In genomic region chr19:6023085-6023682, GRCh38 we compare ENCODE assay signal across 15 cellular contexts. TPM values are rescaled to one million over a fixed set of nuclear protein-coding genes. Genes with fewer than 3 reads are reported as not detected.
DNase-seq lines count a peak whose midpoint lies in the region; ATAC-seq, FAIRE-seq and TF ChIP-seq lines count a peak whose summit lies in the region.
"Had no signal": no experiment of that assay in that cellular context is flagged by ENCODE, and none has a peak within 500 bp of the region (broad histone marks: within the 10 kb centered on the region; RNA-seq: fewer than 3 reads in every experiment).

No MANE protein-coding gene starts in this region.

- no peak for DNase-seq in HepG2 (ENCODE audit: low spot score)
- DNase-seq in right lobe of liver, result no peak
- peak; percentile 30 to 61 for DNase-seq in left lung
- DNase-seq in globus pallidus (ENCODE audit: low spot score), result no peak
- no peak for DNase-seq in H4 (ENCODE audit: low spot score)
- no peak for DNase-seq in OCI-M1 (lab: John Stamatoyannopoulos, UW)
- DNase-seq in NOMO-1 treated with DMSO at 0.1 percent for 48 hours (lab: John Stamatoyannopoulos, UW; ENCODE audit: unreplicated experiment), result no peak
- DNase-seq: activated CD8-positive, alpha-beta memory T cell treated with anti-CD3 and anti-CD28 coated beads, Interleukin-2, amount 50 U/mL, for 4 hours; stimulated activated CD4-positive, alpha-beta T cell treated with anti-CD3 and anti-CD28 coated beads, Interleukin-1b, Interleukin-23, amount 100 ng/mL, for 48 hours; T-cell had no signal

- CTCF ChIA-PET in HepG2 (lab: Yijun Ruan, JAX; ENCODE audit: low intra/inter-chr PET ratio, low total read pairs), result interaction anchor here (1.2 to 3.8 kb wide), 4 partner anchors 26 to 219 kb away, joined by 7 to 49 read pairs (median 11); no protein-coding TSS in a partner anchor

- WGBS in HepG2 (ENCODE audit: low lambda C conversion rate), result 41% methylated on average over 19 of the region's 21 CpGs
- 62% methylated on average over 16 of the region's 21 CpGs for WGBS in right lobe of liver (ENCODE audit: insufficient coverage, low coverage, low lambda C conversion rate, missing lambda C conversion rate)

- in situ Hi-C loops in HepG2 (cut with HindIII; ENCODE audit: extremely low pct_ligation_motif_present, low pct_unique_long_range_greater_than_20kb), result loop anchor here (5.0 kb wide), 2 partner anchors 36 to 221 kb away; no protein-coding TSS in a partner anchor

- POLR2A ChIA-PET in HepG2 (lab: Yijun Ruan, JAX), result interaction anchor here (1.1 to 1.6 kb wide), 3 partner anchors 36 to 219 kb away, joined by 3 to 6 read pairs (median 5); no protein-coding TSS in a partner anchor

- ATAC-seq in HepG2 (no peak), right lobe of liver (no peak), left lung (peak; percentile 7)

- TF ChIP-seq POLR2A in HepG2 (IDR thresholded peaks at IDR 0.05; ENCODE audit: insufficient read depth in 1 of 2, low read depth in 2 of 2, low read length in 2 of 2) (no peak), right lobe of liver (IDR thresholded peaks at IDR 0.05) (no peak)

- H4K20me1 ChIP-seq in HepG2 (ENCODE audit: insufficient read depth, low read length), result no peaks in the 10 kb centered on the region

- no peaks in the 10 kb centered on the region for H3K9me3 Mint-ChIP-seq in brain
- H3K9me3 Mint-ChIP-seq: dendritic cell treated with granulocyte-macrophage colony-stimulating factor and Interleukin-4, amounts not matched to agents 40 ng/mL and 50 ng/mL, for 4 days; mesothelial cell of epicardium; T-cell had no signal

- TF ChIP-seq EP300 in HepG2 (IDR thresholded peaks at IDR 0.05; ENCODE audit: low read depth in 2 of 2, low read length in 2 of 2) (no peak), HepG2 (CRISPR knock-in tag; IDR thresholded peaks at IDR 0.05; ENCODE audit: borderline replicate concordance) (no peak)

- peak overlapping the region in 3 of 5 experiments; percentile 13 to 86 (median 39) for H3K27ac Mint-ChIP-seq in brain
- H3K27ac Mint-ChIP-seq: dendritic cell treated with granulocyte-macrophage colony-stimulating factor and Interleukin-4, amounts not matched to agents 40 ng/mL and 50 ng/mL, for 4 days; mesothelial cell of epicardium had no signal

- H2AFZ ChIP-seq in HepG2 (ENCODE audit: low read length), result no peak overlapping the region

- peaks cover 5% of the 10 kb centered on the region for H3K36me3 Mint-ChIP-seq in brain
- H3K36me3 Mint-ChIP-seq: mesothelial cell of epicardium had no signal

- TF ChIP-seq CTCF in HepG2 (CRISPR knock-in tag; IDR thresholded peaks at IDR 0.05), result no peak
- TF ChIP-seq CTCF in right lobe of liver (IDR thresholded peaks at IDR 0.05), result no peak
- no peak for TF ChIP-seq CTCF in brain (conservative IDR thresholded peaks at IDR 0.05)
- no peak for TF ChIP-seq CTCF in left lung (IDR thresholded peaks at IDR 0.05)

- no peaks in the 10 kb centered on the region for H3K79me2 ChIP-seq in HepG2 (ENCODE audit: insufficient read depth, low read length)

- no peak overlapping the region for H3K4me3 Mint-ChIP-seq in brain
- H3K4me3 Mint-ChIP-seq: dendritic cell treated with granulocyte-macrophage colony-stimulating factor and Interleukin-4, amounts not matched to agents 40 ng/mL and 50 ng/mL, for 4 days; mesothelial cell of epicardium; T-cell had no signal

- peak overlapping the region in 1 of 3 experiments; percentile 38; a peak in 1 of 6 replicates for H3K4me3 ChIP-seq in HepG2 (replicated peaks in 1 of 3; ENCODE audit: insufficient read depth in 1 of 3, low read depth in 2 of 3, low read length in 3 of 3)
- no peak overlapping the region for H3K4me3 ChIP-seq in right lobe of liver
- H3K4me3 ChIP-seq in left lung, result no peak overlapping the region
- H3K4me3 ChIP-seq: vagina had no signal

- H3K9me3 ChIP-seq in HepG2 (ENCODE audit: low read length) (no peaks in the 10 kb centered on the region), right lobe of liver (no peaks in the 10 kb centered on the region), left lung (no peaks in the 10 kb centered on the region)
- H3K9me3 ChIP-seq: vagina had no signal

- no peak for TF ChIP-seq RAD21 in HepG2 (CRISPR knock-in tag; IDR thresholded peaks at IDR 0.05)

- H3K36me3 ChIP-seq in HepG2 (replicated peaks in 1 of 2; ENCODE audit: control insufficient read depth in 1 of 2, insufficient read depth in 2 of 2, low read length in 2 of 2), result no peaks in the 10 kb centered on the region
- H3K36me3 ChIP-seq in right lobe of liver, result no peaks in the 10 kb centered on the region
- peaks cover 0 to 25% of the 10 kb centered on the region in 2 donors for H3K36me3 ChIP-seq in left lung

- BruUV-seq in HepG2 (replicated peaks; lab: Mats Ljungman, UMichigan), result no TSS peak

- peak overlapping the region; percentile 96 for H3K4me2 ChIP-seq in HepG2 (ENCODE audit: low read depth, low read length)

- H3K4me1 Mint-ChIP-seq in brain, result peaks cover 17% of the 10 kb centered on the region

- peaks cover 49% of the 10 kb centered on the region for H3K4me1 ChIP-seq in HepG2 (ENCODE audit: insufficient read depth, low read length)
- H3K4me1 ChIP-seq in right lobe of liver, result peaks cover 0 to 27% (median 8%) of the 10 kb centered on the region in 4 donors
- H3K4me1 ChIP-seq in left lung, result peaks cover 0 to 13% of the 10 kb centered on the region in 2 donors

- H3K27me3 ChIP-seq in HepG2 (ENCODE audit: control insufficient read depth in 1 of 2, insufficient read depth in 2 of 2, low read length in 2 of 2), result peaks cover 4 to 31% of the 10 kb centered on the region in 2 experiments
- H3K27me3 ChIP-seq in right lobe of liver, result no peaks in the 10 kb centered on the region
- no peaks in the 10 kb centered on the region for H3K27me3 ChIP-seq in left lung
- H3K27me3 ChIP-seq: vagina had no signal

- FAIRE-seq in HepG2 (lab: Jason Lieb, UNC), result no peak
- FAIRE-seq: H1 had no signal

- peak overlapping the region; percentile 25; the same call in 1 of the 2 replicates for H3K9ac ChIP-seq in HepG2 (ENCODE audit: insufficient read depth, low read depth, low read length)

- intact Hi-C loops in HepG2 (cut with micrococcal nuclease; ENCODE audit: unreplicated experiment) (loop anchor here (10.0 kb wide), 1 partner anchor 218 kb away; the partner anchor contains the start of gene NRTN), right lobe of liver (cut with DNase I) (loop anchor here (5.0 kb wide), 1 partner anchor 36 kb away; no protein-coding TSS in a partner anchor), left lung (cut with DNase I) (loop anchor here in 1 of 2 donors (2.0 kb wide), 1 partner anchor 36 kb away; no protein-coding TSS in a partner anchor)

- H3K27ac ChIP-seq in HepG2 (ENCODE audit: extremely low read length, insufficient read depth, low read length) (no peak overlapping the region), right lobe of liver (no peak overlapping the region), left lung (peak overlapping the region; percentile 26 to 30)
- H3K27ac ChIP-seq: vagina had no signal

- H3K27me3 Mint-ChIP-seq in brain, result peaks cover 6% of the 10 kb centered on the region

TF ChIP-seq in HepG2, 621 proteins besides CTCF, POLR2A, EP300 and RAD21 (continues in another document):
- TF ChIP-seq MAZ (IDR thresholded peaks at IDR 0.05; ENCODE audit: borderline replicate concordance, low read depth, low read length) (no peak), MAZ (CRISPR knock-in tag; IDR thresholded peaks at IDR 0.05; ENCODE audit: low read depth) (no peak), ZNF713 (CRISPR knock-in tag; IDR thresholded peaks at IDR 0.05) (no peak), SATB2 (CRISPR knock-in tag; IDR thresholded peaks at IDR 0.05) (no peak), NCOR1 (IDR thresholded peaks at IDR 0.05; ENCODE audit: borderline replicate concordance, low read length) (no peak), HMG20A (CRISPR knock-in tag; IDR thresholded peaks at IDR 0.05; ENCODE audit: borderline replicate concordance) (no peak), ZNF816 (CRISPR knock-in tag; IDR thresholded peaks at IDR 0.05; ENCODE audit: borderline replicate concordance) (no peak), FOXC1 (CRISPR knock-in tag; IDR thresholded peaks at IDR 0.05; ENCODE audit: borderline replicate concordance) (0 out of 2 replicates have a peak, but pooled peaks have one; percentile 9), HDAC1 (CRISPR knock-in tag; IDR thresholded peaks at IDR 0.05) (no peak), ATF7 (IDR thresholded peaks at IDR 0.05) (peak; percentile 27; the same call in 1 of the 2 replicates), ATF7 (CRISPR knock-in tag; IDR thresholded peaks at IDR 0.05) (no peak), CREB1 (IDR thresholded peaks at IDR 0.05) (peak; percentile 89), CREB1 (CRISPR knock-in tag; IDR thresholded peaks at IDR 0.05) (no peak), ZBTB8A (CRISPR knock-in tag; IDR thresholded peaks at IDR 0.05; ENCODE audit: borderline replicate concordance, low read depth) (no peak)

RNA-seq across cellular contexts. Expression of gene RANBP3, which starts 45.2 kb away (rescaled TPM):
- 37.2 and 39.5 TPM in 2 replicates for total RNA-seq in HepG2 (2016; rRNA removed; fragmentation: Illumina TruSeq; extraction: Trizol)
- 15.1 and 18.2 TPM in 2 replicates for total RNA-seq in HepG2 (2016; cell fraction: cytosol; rRNA removed; fragmentation: Illumina TruSeq; extraction: Trizol; ENCODE audit: low read depth)
- total RNA-seq in HepG2 (2016; cell fraction: insoluble cytoplasmic fraction; rRNA removed; fragmentation: Illumina TruSeq; extraction: Trizol), result 27.1 and 40.8 TPM in 2 replicates
- total RNA-seq in HepG2 (2016; cell fraction: membrane; rRNA removed; fragmentation: Illumina TruSeq; extraction: Trizol), result 19.4 and 20.4 TPM in 2 replicates
- 47.7 and 56.8 TPM in 2 replicates for total RNA-seq in HepG2 (2016; cell fraction: nucleus; rRNA removed; fragmentation: Illumina TruSeq; extraction: Trizol)
- 149 and 151 TPM in 2 replicates for polyA plus RNA-seq in HepG2 (2011; rRNA removed)
- polyA plus RNA-seq in HepG2 (2011; cell fraction: cytosol; rRNA removed), result 91.7 and 149 TPM in 2 replicates
- polyA plus RNA-seq in HepG2 (2011; cell fraction: nucleus; rRNA removed), result 233 and 293 TPM in 2 replicates
- polyA plus RNA-seq in HepG2 (2012), result 62.1 and 64.6 TPM in 2 replicates
- 10.3 and 11.7 TPM in 2 replicates for polyA plus RNA-seq in HepG2 (2016; cell fraction: cytosol; fragmentation: Illumina TruSeq; extraction: Trizol; ENCODE audit: low read depth)
- polyA plus RNA-seq in HepG2 (2016; cell fraction: insoluble cytoplasmic fraction; fragmentation: Illumina TruSeq; extraction: Trizol; ENCODE audit: low read depth), result 53.5 and 62.0 TPM in 2 replicates
- 18.2 and 24.3 TPM in 2 replicates for polyA plus RNA-seq in HepG2 (2016; cell fraction: membrane; fragmentation: Illumina TruSeq; extraction: Trizol; ENCODE audit: low read depth)
- polyA plus RNA-seq in HepG2 (2016; cell fraction: nucleus; fragmentation: Illumina TruSeq; extraction: Trizol; ENCODE audit: insufficient read depth, low read depth), result 127 and 170 TPM in 2 replicates
- 43.2 and 193 TPM in 2 replicates for polyA minus RNA-seq in HepG2 (2011; rRNA and poly(A)+ RNA removed; ENCODE audit: low replicate concordance)
- polyA minus RNA-seq in HepG2 (2011; cell fraction: cytosol; rRNA and poly(A)+ RNA removed), result 76.9 and 86.6 TPM in 2 replicates
- 74.3 and 80.3 TPM in 2 replicates for polyA minus RNA-seq in HepG2 (2011; cell fraction: nucleus; rRNA and poly(A)+ RNA removed)
- total RNA-seq in right lobe of liver, result 10 to 100 TPM; 21.7 to 49.5 (median 24.5) TPM
- polyA plus RNA-seq in brain (ENCODE audit: insufficient read depth, low read depth, low replicate concordance), result 183 TPM
- total RNA-seq in left lung, result 10 to 100 TPM; 64.6 to 69.0 TPM
- 54.2 and 70.6 TPM in 2 replicates for total RNA-seq in H4 (2014; rRNA removed; shearing (Covaris generic))

Comparison
In these comparisons a context has a peak if more than half of its experiments do, and no peak if none do; other contexts are left out.
1. DNase-seq: peak in left lung (2 of 2); none in HepG2 (single experiment), right lobe of liver (0 of 3), globus pallidus (single experiment), H4 (single experiment), OCI-M1 (single experiment) and NOMO-1 treated with DMSO at 0.1 percent for 48 hours (single experiment).
2. H3K27ac ChIP-seq: peak in left lung (2 of 2); none in HepG2 (single experiment) and right lobe of liver (0 of 3).